ENCODE assay signal across 22 cellular contexts in genomic region chr5:5512496-5512895, GRCh38.
"Had no signal": no experiment of that assay in that cellular context is flagged by ENCODE, and none has a peak within 500 bp of the region (broad histone marks: within the 10 kb centered on the region; RNA-seq: fewer than 3 reads in every experiment).

No MANE protein-coding gene starts in this region.

- DNase-seq: kidney glomerular epithelial cell; left cardiac atrium; left lung; lower lobe of right lung; mammary epithelial cell; mesenchymal stem cell; naive thymus-derived CD8-positive, alpha-beta T cell; nucleus accumbens; pancreas; retina; right cardiac atrium; stimulated activated CD4-positive, alpha-beta T cell treated with anti-CD3 and anti-CD28 coated beads, Interleukin-12 subunit alpha, Interleukin-12 subunit beta, amount 100 ng/mL, for 4 hours; stimulated activated CD4-positive, alpha-beta T cell treated with anti-CD3 and anti-CD28 coated beads, Interleukin-15, amount 100 ng/mL, for 24 hours; stimulated activated CD4-positive, alpha-beta T cell treated with anti-CD3 and anti-CD28 coated beads, Interleukin-2, amount 100 ng/mL, for 24 hours; stimulated activated CD4-positive, alpha-beta T cell treated with anti-CD3 and anti-CD28 coated beads, Interleukin-4, amount 100 ng/mL, for 1 hour; stimulated activated naive B cell treated with anti-CD40 and anti-IgM and Interleukin-4, amounts not matched to agents 10 μg/mL and 1 μg/mL and 100 μg/mL, for 72 hours; stimulated activated naive CD8-positive, alpha-beta T cell treated with anti-CD3 and anti-CD28 coated beads, Interleukin-15, Interleukin-2, amounts not matched to agents 100 U/mL and 50 U/mL, for 24 hours; stomach; testis; thyroid gland; transverse colon had no signal

- ATAC-seq: left cardiac atrium; left lung; lower lobe of right lung; naive thymus-derived CD8-positive, alpha-beta T cell; pancreas; right cardiac atrium; sciatic nerve; stimulated activated naive CD8-positive, alpha-beta T cell treated with anti-CD3 and anti-CD28 coated beads, Interleukin-15, Interleukin-2, amounts not matched to agents 100 U/mL and 50 U/mL, for 24 hours had no signal
